2 cellular contexts compared by ENCODE assay signal in genomic region chr6:152950240-152950639, GRCh38.
TF ChIP-seq lines count a peak whose summit lies in the region.

No MANE protein-coding gene starts in this region.

TF ChIP-seq in HepG2, 621 proteins besides CTCF, POLR2A, EP300 and RAD21:
- TF ChIP-seq MAFF (IDR thresholded peaks at IDR 0.05; ENCODE audit: low read depth, low read length) (peak; percentile 58), MAFK (conservative IDR thresholded peaks at IDR 0.05 in 1 of 2, IDR thresholded peaks at IDR 0.05 in 1 of 2; ENCODE audit: low read length in 2 of 2) (peak; percentile 65 to 75), STAT6 (CRISPR knock-in tag; IDR thresholded peaks at IDR 0.05; ENCODE audit: borderline replicate concordance) (no peak)

TF ChIP-seq in K562, 482 proteins besides CTCF, POLR2A, EP300 and RAD21:
- TF ChIP-seq MAFF (IDR thresholded peaks at IDR 0.05; ENCODE audit: low read length) (peak; percentile 35; the same call in 1 of the 2 replicates), C11orf30 (IDR thresholded peaks at IDR 0.05; ENCODE audit: low read depth) (peak; percentile 73), CHAMP1 (IDR thresholded peaks at IDR 0.05) (no peak), FOXJ3 (CRISPR knock-in tag; IDR thresholded peaks at IDR 0.05) (no peak), PHB2 (IDR thresholded peaks at IDR 0.05; ENCODE audit: low read depth) (no peak), ZNF316 (IDR thresholded peaks at IDR 0.05) (peak; percentile 88), MAFG (tag; conservative IDR thresholded peaks at IDR 0.05) (peak; percentile 61)
